Comparison of ENCODE assay signal across 19 cellular contexts in the genomic region with DNA sequence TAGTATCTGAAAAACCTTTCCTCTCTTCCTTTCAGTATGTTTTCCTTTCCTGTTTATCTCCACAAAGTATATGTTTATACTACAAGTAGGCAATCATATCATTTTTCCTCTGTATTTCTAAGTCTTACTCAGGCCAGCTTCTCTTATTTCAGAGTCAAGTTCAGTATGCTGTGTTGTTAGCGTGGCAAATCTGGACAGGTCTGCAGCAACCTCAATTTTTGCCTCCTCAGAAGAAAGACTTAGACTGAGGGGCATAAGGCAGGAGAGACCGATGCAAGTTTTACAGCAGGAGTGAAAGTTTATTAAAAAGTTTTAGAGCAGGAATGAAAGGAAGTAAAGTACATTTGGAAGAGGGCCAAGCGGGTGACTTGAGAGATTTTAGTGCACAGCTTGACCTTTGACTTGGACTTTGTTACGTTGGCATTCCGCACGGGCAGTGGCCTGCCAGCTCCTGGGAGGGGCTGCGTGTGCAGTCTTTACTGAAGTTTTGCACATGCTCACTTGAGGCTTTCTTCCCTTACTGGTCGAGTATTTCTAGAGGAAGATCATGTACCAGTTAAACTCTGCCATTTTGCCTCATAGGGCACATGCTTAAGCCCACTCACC.
"Had no signal": no experiment of that assay in that cellular context is flagged by ENCODE, and none has a peak within 500 bp of the region (broad histone marks: within the 10 kb centered on the region; RNA-seq: fewer than 3 reads in every experiment).

No MANE protein-coding gene starts in this region.

- H3K27ac ChIP-seq: coronary artery, gastrocnemius medialis, neural progenitor cell, parathyroid adenoma, right atrium auricular region, sigmoid colon, spleen, thyroid gland had no signal

- H3K4me3 ChIP-seq: coronary artery, gastrocnemius medialis, neural progenitor cell, right atrium auricular region, sigmoid colon, spleen, thyroid gland had no signal

- DNase-seq: effector memory CD8-positive, alpha-beta T cell; foreskin fibroblast; gastrocnemius medialis; head of caudate nucleus; mesendoderm; midbrain; naive thymus-derived CD4-positive, alpha-beta T cell; sigmoid colon; spleen; stimulated activated CD4-positive, alpha-beta T cell treated with anti-CD3 and anti-CD28 coated beads, Interleukin-4, amount 100 ng/mL, for 4 hours; stimulated activated naive CD8-positive, alpha-beta T cell treated with anti-CD3 and anti-CD28 coated beads, Interleukin-15, amount 100 ng/mL, for 72 hours; thyroid gland had no signal

- H3K9ac ChIP-seq: neural progenitor cell, parathyroid adenoma had no signal

- H3K4me2 ChIP-seq: neural progenitor cell had no signal

- ATAC-seq: effector memory CD8-positive, alpha-beta T cell; gastrocnemius medialis; naive thymus-derived CD4-positive, alpha-beta T cell; stimulated activated memory B cell treated with anti-CD40 and anti-IgM and Interleukin-4, amounts not matched to agents 10 μg/mL and 1 μg/mL and 100 μg/mL, for 72 hours; stimulated activated naive CD8-positive, alpha-beta T cell treated with anti-CD3 and anti-CD28 coated beads, Interleukin-15, amount 100 ng/mL, for 72 hours had no signal

- H3K4me1 ChIP-seq: gastrocnemius medialis, neural progenitor cell, parathyroid adenoma, right atrium auricular region, sigmoid colon, spleen, thyroid gland had no signal

- FAIRE-seq: endometrium, keratinocyte had no signal

- H2AFZ ChIP-seq: neural progenitor cell, parathyroid adenoma had no signal

- H3K27me3 ChIP-seq: gastrocnemius medialis, neural progenitor cell, right atrium auricular region, sigmoid colon, spleen, thyroid gland had no signal

- H3K36me3 ChIP-seq: gastrocnemius medialis, right atrium auricular region, sigmoid colon, spleen, thyroid gland had no signal

- H3K9me3 ChIP-seq: gastrocnemius medialis, right atrium auricular region, thyroid gland had no signal
